In the genomic region with DNA sequence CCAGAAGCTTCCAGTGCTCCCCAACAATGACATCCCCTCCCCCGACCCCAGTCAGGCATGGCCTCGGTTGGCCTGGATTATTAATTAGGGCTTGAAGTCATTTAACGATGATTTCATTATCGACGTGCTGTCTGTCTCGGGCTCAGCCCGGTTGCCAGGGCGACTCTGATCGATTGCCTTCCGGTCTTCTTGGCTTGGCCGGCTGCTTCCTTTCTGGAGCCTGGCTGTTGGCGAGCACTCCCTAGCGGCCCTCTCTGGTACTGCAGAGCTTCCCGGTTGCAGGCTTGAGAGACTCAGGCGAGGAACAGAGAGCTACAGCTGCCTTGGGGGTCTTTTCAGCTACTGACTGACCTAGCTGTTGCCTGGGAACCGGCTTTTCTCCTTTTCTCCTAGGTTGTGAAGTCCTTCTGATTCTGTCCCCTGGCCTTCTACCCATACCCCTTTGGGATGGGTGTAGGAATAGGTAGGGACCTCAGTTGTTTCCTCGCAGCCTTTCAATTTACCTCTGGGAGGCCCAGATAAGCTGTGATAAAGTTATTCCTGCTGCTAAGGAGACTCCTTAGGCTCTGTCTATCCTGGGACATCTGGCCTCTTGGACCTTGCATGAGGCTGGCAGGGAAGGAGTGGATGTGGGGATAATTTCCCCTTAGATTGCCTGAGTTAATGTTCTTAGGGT, we compare ENCODE assay signal across 8 cellular contexts. TPM values are rescaled to one million over a fixed set of nuclear protein-coding genes. Genes with fewer than 3 reads are reported as not detected.
A peak's percentile ranks its signal among the peaks of the same experiment; 100 is the strongest.
DNase-seq lines count a peak whose midpoint lies in the region; ATAC-seq and TF ChIP-seq lines count a peak whose summit lies in the region.

No MANE protein-coding gene starts in this region.

- H2AK5ac ChIP-seq in IMR-90 (ENCODE audit: low read depth, low read length) = no peak overlapping the region

- no peaks in the 10 kb centered on the region for H3K9me3 ChIP-seq in DND-41 (ENCODE audit: insufficient read depth, low read length, severe bottlenecking)
- peaks cover 5% of the 10 kb centered on the region for H3K9me3 ChIP-seq in IMR-90 (ENCODE audit: control insufficient read depth, insufficient read depth, low read length)
- no peaks in the 10 kb centered on the region for H3K9me3 ChIP-seq in SJCRH30 (replicated peaks)
- H3K9me3 ChIP-seq in cardiac muscle cell (ENCODE audit: low read depth) = no peaks in the 10 kb centered on the region
- H3K9me3 ChIP-seq in uterus = no peaks in the 10 kb centered on the region

- POLR2A ChIA-PET in IMR-90 (lab: Charles Lee; ENCODE audit: unreplicated experiment) = no interaction called here

- H2AFZ ChIP-seq in DND-41 (ENCODE audit: low read depth, low read length) (peak overlapping the region; percentile 34; the same call in 1 of the 2 replicates), IMR-90 (replicated peaks; ENCODE audit: low read length, poor library complexity) (peak overlapping the region; percentile 7)

- 0% methylated on average over 6 of the region's 17 CpGs; no CpG with 5 or more reads in 1 of the 2 experiments for WGBS in IMR-90 (ENCODE audit: extremely low coverage in 2 of 2, insufficient read length in 1 of 2), 2 experiments

- H4K20me1 ChIP-seq in DND-41 (ENCODE audit: insufficient read depth, low read length) (no peaks in the 10 kb centered on the region), IMR-90 (ENCODE audit: insufficient read depth, low read length) (no peaks in the 10 kb centered on the region)

- H2BK15ac ChIP-seq in IMR-90 (ENCODE audit: low read depth, low read length) = peak overlapping the region; percentile 3; the same call in 1 of the 3 replicates

- dilution Hi-C loops in IMR-90 (cut with HindIII; ENCODE audit: low sequenced_read_pairs, unreplicated experiment) = no loop called here

- H3K27me3 ChIP-seq in DND-41 (ENCODE audit: insufficient read depth, low read length, poor library complexity) (peaks cover 68% of the 10 kb centered on the region), IMR-90 (ENCODE audit: control insufficient read depth, insufficient read depth, low read length) (peaks cover 68% of the 10 kb centered on the region), SJCRH30 (peaks cover 10% of the 10 kb centered on the region), cardiac muscle cell (peaks cover 86% of the 10 kb centered on the region), uterus (peaks cover 0 to 4% of the 10 kb centered on the region in 2 donors)

- peak; percentile 91 for TF ChIP-seq CTCF in DND-41 (IDR thresholded peaks at IDR 0.05; ENCODE audit: borderline replicate concordance, extremely low read depth, low read length, poor library complexity, severe bottlenecking)
- peak; percentile 64 for TF ChIP-seq CTCF in IMR-90 (conservative IDR thresholded peaks at IDR 0.05; ENCODE audit: low read depth, low read length)
- peak; percentile 96 for TF ChIP-seq CTCF in cardiac muscle cell (IDR thresholded peaks at IDR 0.05; ENCODE audit: low read depth, low read length)
- peak; percentile 32 to 65 (median 58) for TF ChIP-seq CTCF in uterus (IDR thresholded peaks at IDR 0.05)

- TF ChIP-seq RAD21 in IMR-90 (IDR thresholded peaks at IDR 0.05; ENCODE audit: low read length) = peak; percentile 47

- no peak overlapping the region for H3K27ac Mint-ChIP-seq in activated naive CD4-positive, alpha-beta T cell treated with anti-CD3 and anti-CD28 coated beads, Interleukin-2, amount 10 ng/mL, durations not matched to agents 7 days and 5 days

- H3K4me3 Mint-ChIP-seq in activated naive CD4-positive, alpha-beta T cell treated with anti-CD3 and anti-CD28 coated beads, Interleukin-2, amount 10 ng/mL, durations not matched to agents 7 days and 5 days = peak overlapping the region; percentile 25

- H3K18ac ChIP-seq in IMR-90 (ENCODE audit: low read depth, low read length) = no peak overlapping the region

- H2BK120ac ChIP-seq in IMR-90 (ENCODE audit: low read depth, low read length) = no peak overlapping the region

- no peak overlapping the region for H3K23ac ChIP-seq in IMR-90 (ENCODE audit: low read depth, low read length)

- no peaks in the 10 kb centered on the region for H3K9me3 Mint-ChIP-seq in activated naive CD4-positive, alpha-beta T cell treated with anti-CD3 and anti-CD28 coated beads, Interleukin-2, amount 10 ng/mL, durations not matched to agents 7 days and 5 days

- peak overlapping the region; percentile 23 to 63; a peak in 2 of 4 replicates for H4K8ac ChIP-seq in IMR-90 (ENCODE audit: low read depth in 2 of 2, low read length in 2 of 2)

- DNase-seq in DND-41 (peak; percentile 81), IMR-90 (peak; percentile 55), SJCRH30 (peak; percentile 61 to 80), cardiac muscle cell (ENCODE audit: low read depth in 1 of 2, low spot score in 1 of 2) (peak; percentile 78 to 79), posterior cingulate gyrus (peak; percentile 66 to 96 (median 82)), uterus (peak; percentile 53 to 70)
- peak; percentile 89 for DNase-seq in activated naive CD4-positive, alpha-beta T cell treated with anti-CD3 and anti-CD28 coated beads, Interleukin-2, amount 10 ng/mL, durations not matched to agents 7 days and 5 days

- H2BK5ac ChIP-seq in IMR-90 (ENCODE audit: low read depth, low read length, poor library complexity, severe bottlenecking) = no peak overlapping the region

- H3K27me3 Mint-ChIP-seq in activated naive CD4-positive, alpha-beta T cell treated with anti-CD3 and anti-CD28 coated beads, Interleukin-2, amount 10 ng/mL, durations not matched to agents 7 days and 5 days = peaks cover 49% of the 10 kb centered on the region

- in situ Hi-C loops in IMR-90 (cut with MboI; ENCODE audit: low sequenced_read_pairs) = no loop called here

- H4K91ac ChIP-seq in IMR-90 (ENCODE audit: insufficient read depth, low read depth, low read length) = peak overlapping the region; percentile 52; the same call in 1 of the 2 replicates

- TF ChIP-seq POLR2A in IMR-90 (IDR thresholded peaks at IDR 0.05; ENCODE audit: low read depth, low read length) (no peak), uterus (IDR thresholded peaks at IDR 0.05) (no peak)

- BruUV-seq in IMR-90 (replicated peaks; lab: Mats Ljungman, UMichigan) = no TSS peak

- H3K4me1 Mint-ChIP-seq in activated naive CD4-positive, alpha-beta T cell treated with anti-CD3 and anti-CD28 coated beads, Interleukin-2, amount 10 ng/mL, durations not matched to agents 7 days and 5 days = peaks cover 15% of the 10 kb centered on the region

- H3K79me2 ChIP-seq in DND-41 (ENCODE audit: insufficient read depth, low read length) = no peaks in the 10 kb centered on the region

- H3K9ac ChIP-seq in DND-41 (ENCODE audit: low read depth, low read length) = no peak overlapping the region
- no peak overlapping the region for H3K9ac ChIP-seq in IMR-90 (ENCODE audit: low read depth, low read length)

- no peaks in the 10 kb centered on the region for H3K79me1 ChIP-seq in IMR-90 (ENCODE audit: low read depth in 1 of 2, low read length in 2 of 2)

- H3K4ac ChIP-seq in IMR-90 (ENCODE audit: low read depth, low read length) = no peak overlapping the region

- no peaks in the 10 kb centered on the region for H3K9me1 ChIP-seq in IMR-90 (ENCODE audit: insufficient read depth, low read length)

- H3K4me3 ChIP-seq in DND-41 (ENCODE audit: low read depth in 1 of 2, low read length in 2 of 2) (no peak overlapping the region; a peak in 1 of 4 replicates), IMR-90 (ENCODE audit: insufficient read depth, low read depth, low read length) (no peak overlapping the region), SJCRH30 (peak overlapping the region; percentile 15; the same call in 1 of the 2 replicates), cardiac muscle cell (no peak overlapping the region), uterus (no peak overlapping the region)

- H4K5ac ChIP-seq in IMR-90 (ENCODE audit: low read depth, low read length) = peak overlapping the region; percentile 43

- peak; percentile 84 for ATAC-seq in DND-41 (ENCODE audit: insufficient read depth, low read depth)
- peak; percentile 73 for ATAC-seq in GM21528 (IDR thresholded peaks at IDR 0.05; ENCODE audit: low FRiP score, unreplicated experiment)
- ATAC-seq in IMR-90 (ENCODE audit: low read depth) = peak; percentile 89

- no peak overlapping the region; the same call in 1 of the 2 replicates for H3K14ac ChIP-seq in IMR-90 (replicated peaks; ENCODE audit: low read depth, low read length)

- H3K4me1 ChIP-seq in DND-41 (ENCODE audit: insufficient read depth, low read length) (peaks cover 10% of the 10 kb centered on the region), IMR-90 (ENCODE audit: control insufficient read depth, insufficient read depth, low read length) (peaks cover 2% of the 10 kb centered on the region), SJCRH30 (no peaks in the 10 kb centered on the region), cardiac muscle cell (ENCODE audit: low read depth) (no peaks in the 10 kb centered on the region), uterus (no peaks in the 10 kb centered on the region)

- no peak overlapping the region for H3K27ac ChIP-seq in DND-41 (ENCODE audit: low read length)
- H3K27ac ChIP-seq in IMR-90 (ENCODE audit: insufficient read depth, low read length) = no peak overlapping the region
- H3K27ac ChIP-seq in SJCRH30 = no peak overlapping the region
- no peak overlapping the region for H3K27ac ChIP-seq in cardiac muscle cell
- H3K27ac ChIP-seq in uterus = no peak overlapping the region

- H3K36me3 Mint-ChIP-seq in activated naive CD4-positive, alpha-beta T cell treated with anti-CD3 and anti-CD28 coated beads, Interleukin-2, amount 10 ng/mL, durations not matched to agents 7 days and 5 days = no peaks in the 10 kb centered on the region

- H3K36me3 ChIP-seq in DND-41 (ENCODE audit: insufficient read depth, low read length) (no peaks in the 10 kb centered on the region), IMR-90 (ENCODE audit: control insufficient read depth, insufficient read depth, low read length) (no peaks in the 10 kb centered on the region), SJCRH30 (no peaks in the 10 kb centered on the region), cardiac muscle cell (no peaks in the 10 kb centered on the region), uterus (no peaks in the 10 kb centered on the region)

- H3K4me2 ChIP-seq in DND-41 (ENCODE audit: insufficient read depth, low read length) (peak overlapping the region; percentile 56; the same call in 1 of the 2 replicates), IMR-90 (ENCODE audit: low read depth, low read length) (peak overlapping the region; percentile 59)

- H3K56ac ChIP-seq in IMR-90 (ENCODE audit: extremely low read depth, insufficient read depth, low read length) = no peak overlapping the region

- intact Hi-C loops in IMR-90 (cut with micrococcal nuclease) (loop anchor here (5.0 kb wide), 1 partner anchor 450 kb away; no protein-coding TSS in a partner anchor), posterior cingulate gyrus (cut with DNase I) (no loop called here), uterus (cut with DNase I; ENCODE audit: low total_unique reads) (no loop called here)

- H2BK20ac ChIP-seq in IMR-90 (ENCODE audit: low read depth, low read length) = no peak overlapping the region

- CTCF ChIA-PET in IMR-90 (lab: Yijun Ruan, JAX) = interaction anchor here (0.6 to 2.4 kb wide), 4 partner anchors 9 to 314 kb away, joined by 3 to 14 read pairs (median 8); no protein-coding TSS in a partner anchor
- CTCF ChIA-PET in activated naive CD4-positive, alpha-beta T cell treated with anti-CD3 and anti-CD28 coated beads, Interleukin-2, amount 10 ng/mL, durations not matched to agents 7 days and 5 days (lab: Charles Lee) = interaction anchor here (0.5 to 7.5 kb wide), 21 partner anchors 9 to 1146 kb away, joined by 3 to 122 read pairs (median 4); partner anchors contain the start of genes CALCOCO1 and HOXC5

- H2AK9ac ChIP-seq in IMR-90 (replicated peaks; ENCODE audit: low read depth, low read length, poor library complexity) = no peak overlapping the region

RNA-seq across cellular contexts. Expression of gene CISTR, which starts 5.5 kb away (rescaled TPM):
- total RNA-seq in IMR-90 (2012; rRNA removed) (not detected in 2 replicates), cardiac muscle cell (not detected in 2 replicates), uterus (not detected)
- polyA plus RNA-seq in IMR-90 (2012; rRNA removed) (not detected in 2 replicates), cardiac muscle cell (0.34 and 0.55 TPM in 2 replicates)
- polyA plus RNA-seq in IMR-90 (2012; cell fraction: cytosol; rRNA removed) = not detected in 2 replicates
- not detected in 2 replicates for polyA plus RNA-seq in IMR-90 (2012; cell fraction: nucleus; rRNA removed; ENCODE audit: low replicate concordance)
- not detected in 2 replicates for total RNA-seq in SJCRH30 (2014; rRNA removed; shearing (Covaris generic))

RNA-seq across cellular contexts. Expression of gene CALCOCO1, which starts 30.0 kb away (rescaled TPM):
- total RNA-seq in IMR-90 (2012; rRNA removed) (100.0 and 169 TPM in 2 replicates), cardiac muscle cell (116 and 187 TPM in 2 replicates), uterus (100 to 1,000 TPM; 121 to 219 (median 152) TPM)
- polyA plus RNA-seq in IMR-90 (2012; rRNA removed) (110 and 156 TPM in 2 replicates), cardiac muscle cell (128 and 176 TPM in 2 replicates)
- 66.6 and 103 TPM in 2 replicates for polyA plus RNA-seq in IMR-90 (2012; cell fraction: cytosol; rRNA removed)
- polyA plus RNA-seq in IMR-90 (2012; cell fraction: nucleus; rRNA removed; ENCODE audit: low replicate concordance) = 596 and 737 TPM in 2 replicates
- 18.2 and 20.3 TPM in 2 replicates for total RNA-seq in SJCRH30 (2014; rRNA removed; shearing (Covaris generic))
